ENCODE assay signal across 8 cellular contexts in genomic region chr6:31585531-31585930, GRCh38. TPM values are rescaled to one million over a fixed set of nuclear protein-coding genes. Genes with fewer than 3 reads are reported as not detected.
DNase-seq lines count a peak whose midpoint lies in the region; ATAC-seq and TF ChIP-seq lines count a peak whose summit lies in the region.

No MANE protein-coding gene starts in this region.

- H3K36me3 Mint-ChIP-seq in CD4-positive, alpha-beta T cell (ENCODE audit: low read depth) = peaks cover 25% of the 10 kb centered on the region
- peaks cover 54% of the 10 kb centered on the region for H3K36me3 Mint-ChIP-seq in activated CD4-positive, alpha-beta memory T cell treated with anti-CD3 and anti-CD28 coated beads, Interleukin-2, amount 10 ng/mL, durations not matched to agents 7 days and 5 days (ENCODE audit: low read depth)

- intact Hi-C loops in CD4-positive, alpha-beta T cell (cut with DNase I, micrococcal nuclease) = loop anchor here in 1 of 2 experiments (10.0 kb wide), 1 partner anchor 249 kb away; no protein-coding TSS in a partner anchor
- intact Hi-C loops in lower lobe of right lung (cut with DNase I) = no loop called here
- intact Hi-C loops in tibial artery (cut with DNase I; ENCODE audit: low total_unique reads) = no loop called here

- H3K9me3 ChIP-seq in CD4-positive, alpha-beta T cell (ENCODE audit: control insufficient read depth, low read length) = no peaks in the 10 kb centered on the region
- H3K9me3 ChIP-seq in lower lobe of right lung (no peaks in the 10 kb centered on the region), tibial artery (no peaks in the 10 kb centered on the region), SJCRH30 (replicated peaks) (no peaks in the 10 kb centered on the region)

- peak; percentile 28 for ATAC-seq in CD4-positive, alpha-beta T cell (ENCODE audit: poor library complexity)
- ATAC-seq in lower lobe of right lung (no peak), GM19324 (IDR thresholded peaks at IDR 0.05; ENCODE audit: low FRiP score, unreplicated experiment) (no peak)

- H3K9me3 Mint-ChIP-seq in CD4-positive, alpha-beta T cell = no peaks in the 10 kb centered on the region
- H3K9me3 Mint-ChIP-seq in activated CD4-positive, alpha-beta memory T cell treated with anti-CD3 and anti-CD28 coated beads, Interleukin-2, amount 10 ng/mL, durations not matched to agents 7 days and 5 days = no peaks in the 10 kb centered on the region

- no peaks in the 10 kb centered on the region for H3K27me3 Mint-ChIP-seq in CD4-positive, alpha-beta T cell
- no peaks in the 10 kb centered on the region for H3K27me3 Mint-ChIP-seq in activated CD4-positive, alpha-beta memory T cell treated with anti-CD3 and anti-CD28 coated beads, Interleukin-2, amount 10 ng/mL, durations not matched to agents 7 days and 5 days

- peak overlapping the region; percentile 95 for H3K27ac ChIP-seq in CD4-positive, alpha-beta T cell (ENCODE audit: low read depth, low read length)
- H3K27ac ChIP-seq in lower lobe of right lung (peak overlapping the region; percentile 64), tibial artery (no peak overlapping the region), SJCRH30 (no peak overlapping the region)

- POLR2A ChIA-PET in CD4-positive, alpha-beta T cell (lab: Charles Lee) = interaction anchor here (0.5 to 34.9 kb wide), 6 partner anchors 1 to 1399 kb away, joined by 3 to 1160 read pairs (median 163); partner anchors contain the start of genes ATP6V1G2, BAG6, DDX39B and LST1
- POLR2A ChIA-PET in activated CD4-positive, alpha-beta memory T cell treated with anti-CD3 and anti-CD28 coated beads, Interleukin-2, amount 10 ng/mL, durations not matched to agents 7 days and 5 days (lab: Charles Lee) = interaction anchor here (0.8 to 36.9 kb wide), 7 partner anchors 0 to 118 kb away, joined by 3 to 1578 read pairs (median 13); partner anchors contain the start of genes ABHD16A, ATP6V1G2, DDX39B and LST1

- H3K36me3 ChIP-seq in lower lobe of right lung (no peaks in the 10 kb centered on the region), tibial artery (no peaks in the 10 kb centered on the region), SJCRH30 (no peaks in the 10 kb centered on the region)

- peak in 4 of 10 experiments; percentile 30 to 48 (median 37) for DNase-seq in CD4-positive, alpha-beta T cell
- no peak for DNase-seq in HFF-Myc (ENCODE audit: extremely low read depth, low read depth)
- peak; percentile 73 for DNase-seq in activated CD4-positive, alpha-beta memory T cell treated with anti-CD3 and anti-CD28 coated beads, Interleukin-2, amount 10 ng/mL, durations not matched to agents 7 days and 5 days
- DNase-seq in lower lobe of right lung = no peak
- no peak for DNase-seq in tibial artery
- DNase-seq in SJCRH30 = no peak
- no peak for DNase-seq in DMS79 (lab: John Stamatoyannopoulos, UW)

- H3K4me3 Mint-ChIP-seq in CD4-positive, alpha-beta T cell = peak overlapping the region; percentile 80
- peak overlapping the region; percentile 74 for H3K4me3 Mint-ChIP-seq in activated CD4-positive, alpha-beta memory T cell treated with anti-CD3 and anti-CD28 coated beads, Interleukin-2, amount 10 ng/mL, durations not matched to agents 7 days and 5 days

- peak; percentile 44 for TF ChIP-seq CTCF in CD4-positive, alpha-beta T cell (IDR thresholded peaks at IDR 0.05)
- TF ChIP-seq CTCF in HFF-Myc (IDR thresholded peaks at IDR 0.05; ENCODE audit: low read depth, low read length, missing control alignments) (peak; percentile 59), lower lobe of right lung (IDR thresholded peaks at IDR 0.05) (peak; percentile 22), tibial artery (IDR thresholded peaks at IDR 0.05) (no peak)

- peak overlapping the region; percentile 85 for H3K27ac Mint-ChIP-seq in CD4-positive, alpha-beta T cell
- H3K27ac Mint-ChIP-seq in activated CD4-positive, alpha-beta memory T cell treated with anti-CD3 and anti-CD28 coated beads, Interleukin-2, amount 10 ng/mL, durations not matched to agents 7 days and 5 days = peak overlapping the region; percentile 98

- H3K27me3 ChIP-seq in CD4-positive, alpha-beta T cell (ENCODE audit: control insufficient read depth, insufficient read depth, low read length) = no peaks in the 10 kb centered on the region
- no peaks in the 10 kb centered on the region for H3K27me3 ChIP-seq in lower lobe of right lung (ENCODE audit: low read depth)
- peaks cover 0 to 23% of the 10 kb centered on the region in 2 donors for H3K27me3 ChIP-seq in tibial artery
- no peaks in the 10 kb centered on the region for H3K27me3 ChIP-seq in SJCRH30

- H3K4me1 Mint-ChIP-seq in CD4-positive, alpha-beta T cell (ENCODE audit: low read depth) = peaks cover 78% of the 10 kb centered on the region
- peaks cover 72% of the 10 kb centered on the region for H3K4me1 Mint-ChIP-seq in activated CD4-positive, alpha-beta memory T cell treated with anti-CD3 and anti-CD28 coated beads, Interleukin-2, amount 10 ng/mL, durations not matched to agents 7 days and 5 days

- H3K4me3 ChIP-seq in HFF-Myc (replicated peaks; ENCODE audit: low read depth, low read length) = no peak overlapping the region
- H3K4me3 ChIP-seq in lower lobe of right lung = no peak overlapping the region
- no peak overlapping the region for H3K4me3 ChIP-seq in tibial artery
- no peak overlapping the region for H3K4me3 ChIP-seq in SJCRH30

- H3K4me1 ChIP-seq in lower lobe of right lung (peaks cover 42% of the 10 kb centered on the region), tibial artery (peaks cover 0 to 14% (median 10%) of the 10 kb centered on the region in 4 donors), SJCRH30 (0 out of 2 replicates have a peak, but pooled peaks cover 4% of the 10 kb centered on the region)

- CTCF ChIA-PET in CD4-positive, alpha-beta T cell (lab: Charles Lee) = interaction anchor here (1.0 to 16.9 kb wide), 5 partner anchors 10 to 68 kb away, joined by 3 to 353 read pairs (median 9); partner anchors contain the start of gene NCR3
- CTCF ChIA-PET in activated CD4-positive, alpha-beta memory T cell treated with anti-CD3 and anti-CD28 coated beads, Interleukin-2, amount 10 ng/mL, durations not matched to agents 7 days and 5 days (lab: Charles Lee) = interaction anchor here (0.6 to 18.7 kb wide), 5 partner anchors 9 to 245 kb away, joined by 4 to 640 read pairs (median 70); partner anchors contain the start of genes ATP6V1G2, DDX39B, LTA and NCR3

RNA-seq across cellular contexts. Expression of gene LST1, which starts 0.5 kb away (rescaled TPM):
- 10 to 100 TPM in 1 of 2 experiments, 1 to 10 TPM in 1; 8.9 to 10.3 TPM for total RNA-seq in CD4-positive, alpha-beta T cell
- 10 to 100 TPM; 69.8 to 74.5 TPM for total RNA-seq in activated CD4-positive, alpha-beta memory T cell treated with anti-CD3 and anti-CD28 coated beads, Interleukin-2, amount 10 ng/mL, durations not matched to agents 7 days and 5 days
- 127 TPM for total RNA-seq in lower lobe of right lung
- total RNA-seq in SJCRH30 (2014; rRNA removed; shearing (Covaris generic)) = not detected in 2 replicates

RNA-seq across cellular contexts. Expression of gene LTB, which starts 3.3 kb away (rescaled TPM):
- total RNA-seq in CD4-positive, alpha-beta T cell = 100 to 1,000 TPM; 239 to 244 TPM
- 1,000 to 10,000 TPM; 1,185 to 1,194 TPM for total RNA-seq in activated CD4-positive, alpha-beta memory T cell treated with anti-CD3 and anti-CD28 coated beads, Interleukin-2, amount 10 ng/mL, durations not matched to agents 7 days and 5 days
- total RNA-seq in lower lobe of right lung = 10.0 TPM
- total RNA-seq in SJCRH30 (2014; rRNA removed; shearing (Covaris generic)) = not detected in 2 replicates

RNA-seq across cellular contexts. Expression of gene NCR3, which starts 7.3 kb away (rescaled TPM):
- total RNA-seq in CD4-positive, alpha-beta T cell = 1 to 10 TPM; 2.3 to 2.6 TPM
- total RNA-seq in activated CD4-positive, alpha-beta memory T cell treated with anti-CD3 and anti-CD28 coated beads, Interleukin-2, amount 10 ng/mL, durations not matched to agents 7 days and 5 days = 10 to 100 TPM; 76.4 to 78.3 TPM
- total RNA-seq in lower lobe of right lung = 2.6 TPM
- total RNA-seq in SJCRH30 (2014; rRNA removed; shearing (Covaris generic)) = not detected in 2 replicates

RNA-seq across cellular contexts. Expression of gene TNF, which starts 10.2 kb away (rescaled TPM):
- 10 to 100 TPM; 33.1 to 34.2 TPM for total RNA-seq in CD4-positive, alpha-beta T cell
- 100 to 1,000 TPM; 124 to 130 TPM for total RNA-seq in activated CD4-positive, alpha-beta memory T cell treated with anti-CD3 and anti-CD28 coated beads, Interleukin-2, amount 10 ng/mL, durations not matched to agents 7 days and 5 days
- 4.5 TPM for total RNA-seq in lower lobe of right lung
- not detected in 2 replicates for total RNA-seq in SJCRH30 (2014; rRNA removed; shearing (Covaris generic))

RNA-seq across cellular contexts. Expression of gene LTA, which starts 13.4 kb away (rescaled TPM):
- total RNA-seq in CD4-positive, alpha-beta T cell = 10 to 100 TPM; 15.4 to 16.7 TPM
- 10 to 100 TPM; 37.2 to 38.4 TPM for total RNA-seq in activated CD4-positive, alpha-beta memory T cell treated with anti-CD3 and anti-CD28 coated beads, Interleukin-2, amount 10 ng/mL, durations not matched to agents 7 days and 5 days
- not detected for total RNA-seq in lower lobe of right lung
- not detected in 2 replicates for total RNA-seq in SJCRH30 (2014; rRNA removed; shearing (Covaris generic))

Comparison
In these comparisons a context has a peak if more than half of its experiments do, and no peak if none do; other contexts are left out.
1. H3K27ac ChIP-seq: peak in CD4-positive, alpha-beta T cell (single experiment) and lower lobe of right lung (single experiment); none in tibial artery (0 of 2) and SJCRH30 (single experiment).
2. CTCF ChIP-seq: peak in CD4-positive, alpha-beta T cell (single experiment), HFF-Myc (single experiment) and lower lobe of right lung (single experiment); none in tibial artery (0 of 2).
3. RNA of gene LTB, which starts 3.3 kb away (total RNA-seq): 1,185 to 1,194 TPM in activated CD4-positive, alpha-beta memory T cell treated with anti-CD3 and anti-CD28 coated beads, Interleukin-2, amount 10 ng/mL, durations not matched to agents 7 days and 5 days and 239 to 244 TPM in CD4-positive, alpha-beta T cell; 10.0 TPM in lower lobe of right lung (single experiment) and not detected in SJCRH30; every median in the first group is over 10 times any median in the second.
4. RNA of gene NCR3, which starts 7.3 kb away (total RNA-seq): 76.4 to 78.3 TPM in activated CD4-positive, alpha-beta memory T cell treated with anti-CD3 and anti-CD28 coated beads, Interleukin-2, amount 10 ng/mL, durations not matched to agents 7 days and 5 days; 2.3 to 2.6 TPM in CD4-positive, alpha-beta T cell, 2.6 TPM in lower lobe of right lung (single experiment) and not detected in SJCRH30; every median in the first group is over 10 times any median in the second.